15 cellular contexts compared by ENCODE assay signal in the genomic region with DNA sequence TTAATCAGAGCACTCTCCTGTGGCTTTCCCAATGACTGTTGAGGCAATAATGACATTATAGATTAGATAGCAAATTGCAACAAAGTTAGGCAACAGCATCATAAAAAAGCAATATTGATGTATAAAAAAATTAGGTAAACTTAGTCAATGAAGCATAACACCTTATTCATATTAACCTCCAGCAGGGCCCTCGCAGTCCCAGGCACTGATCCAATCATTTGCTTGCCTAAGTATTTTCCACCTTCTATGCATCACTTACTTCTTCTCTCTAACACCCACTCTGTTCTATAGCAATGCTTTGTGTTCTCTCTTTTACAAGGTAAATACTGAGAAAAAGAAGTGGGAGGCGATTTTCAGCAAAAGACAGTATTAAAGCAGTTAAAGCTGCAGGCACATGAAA.
DNase-seq lines count a peak whose midpoint lies in the region; ATAC-seq lines count a peak whose summit lies in the region.
"Had no signal": no experiment of that assay in that cellular context is flagged by ENCODE, and none has a peak within 500 bp of the region (broad histone marks: within the 10 kb centered on the region; RNA-seq: fewer than 3 reads in every experiment).

No MANE protein-coding gene starts in this region.

- ATAC-seq in GM21737 (IDR thresholded peaks at IDR 0.05; ENCODE audit: unreplicated experiment) = no peak
- ATAC-seq in GM18511 (IDR thresholded peaks at IDR 0.05; ENCODE audit: unreplicated experiment) = no peak
- ATAC-seq: HepG2 had no signal

- DNase-seq in NCI-H345 treated with DMSO at 0.1 percent for 48 hours (lab: John Stamatoyannopoulos, UW; ENCODE audit: unreplicated experiment) = peak; percentile 1
- peak in 23 of 42 donors; percentile 3 to 64 (median 28) for DNase-seq in head of caudate nucleus
- peak; percentile 1 for DNase-seq in occipital lobe (lab: John Stamatoyannopoulos, UW)
- no peak for DNase-seq in DMS 273 (lab: John Stamatoyannopoulos, UW; ENCODE audit: unreplicated experiment)
- no peak for DNase-seq in mucosa of gallbladder (ENCODE audit: low spot score)
- DNase-seq: ACHN; BE2C; C1 segment of cervical spinal cord; CD4-positive, CD25-positive, alpha-beta regulatory T cell; CD8-positive, alpha-beta memory T cell; COR-L47; H9 had no signal

- intact Hi-C loops in head of caudate nucleus (cut with DNase I) = no loop called here

Comparison
In these comparisons a context has a peak if more than half of its experiments do, and no peak if none do; other contexts are left out.
1. DNase-seq: peak in NCI-H345 treated with DMSO at 0.1 percent for 48 hours (single experiment), head of caudate nucleus (23 of 42) and occipital lobe (single experiment); none in DMS 273 (single experiment) and mucosa of gallbladder (single experiment).